ENCODE assay signal across 8 cellular contexts in the genomic region with DNA sequence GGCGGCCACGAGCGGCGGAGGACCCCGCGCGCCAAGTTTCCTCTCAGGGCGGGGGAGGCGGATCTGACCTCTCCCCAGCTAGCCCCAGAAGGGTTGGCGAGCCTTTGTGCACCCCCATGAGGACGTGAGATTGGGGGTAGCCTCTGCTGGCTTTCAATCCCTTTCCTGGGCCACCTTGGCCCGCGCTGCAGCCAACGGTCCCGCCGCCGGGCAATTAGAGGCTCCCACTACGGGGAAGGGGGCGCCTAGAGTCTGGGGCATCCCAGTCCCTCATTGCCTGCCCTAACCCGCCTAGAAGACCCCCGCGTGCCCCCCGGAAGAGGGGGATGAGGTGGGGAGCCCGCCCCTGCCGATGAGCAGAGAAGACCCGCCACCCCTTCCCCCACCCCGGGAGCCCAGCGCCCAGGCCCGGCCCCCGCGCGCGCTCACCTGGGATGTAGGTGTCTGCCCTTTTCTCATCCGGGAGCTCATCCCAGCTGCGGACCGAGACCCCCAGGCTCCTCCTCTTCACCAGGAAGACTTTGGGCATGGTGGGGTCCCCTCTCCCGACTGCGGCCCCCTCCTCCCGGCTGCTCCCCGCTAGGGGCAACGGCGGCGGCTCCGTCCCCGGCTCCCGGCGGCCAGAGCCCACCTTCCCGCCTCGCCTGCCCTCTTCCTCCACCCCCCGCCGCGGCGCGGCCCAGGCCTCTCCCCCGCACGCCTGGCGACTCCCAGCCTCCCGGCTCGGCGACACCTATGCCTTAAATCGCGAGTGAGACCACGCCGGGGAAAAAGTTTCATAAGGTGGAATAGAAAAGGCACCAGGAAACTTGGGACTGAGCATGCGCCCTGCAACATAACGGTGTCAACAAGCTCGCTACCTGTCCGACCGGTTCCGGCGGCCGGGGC. TPM values are rescaled to one million over a fixed set of nuclear protein-coding genes. Genes with fewer than 3 reads are reported as not detected.
DNase-seq lines count a peak whose midpoint lies in the region; ATAC-seq, FAIRE-seq and TF ChIP-seq lines count a peak whose summit lies in the region.

Gene OVOL2 (minus strand): TSS at position 811 of the 888 bp plus-strand sequence. CDS start 282 bp downstream, at position 529.

- no peak for TF ChIP-seq CTCF in neural cell (IDR thresholded peaks at IDR 0.05; ENCODE audit: poor library complexity, severe bottlenecking)

- H3K36me3 ChIP-seq in neural cell (ENCODE audit: insufficient read depth, low read length) = no peaks in the 10 kb centered on the region

- no peaks in the 10 kb centered on the region for H3K9me3 ChIP-seq in neural cell (ENCODE audit: low read length)

- H3K9me2 ChIP-seq in neural cell (ENCODE audit: insufficient read depth, low read length) = no peaks in the 10 kb centered on the region

- FAIRE-seq in RCC 7860 (lab: Jason Lieb, UNC) = no peak

- peaks cover 66 to 75% of the 10 kb centered on the region in 2 donors for H3K27me3 Mint-ChIP-seq in effector memory CD8-positive, alpha-beta T cell

- no peak within 1 kb of the TSS for H3K27ac ChIP-seq in neural cell (ENCODE audit: low read length)

- H3K4me1 Mint-ChIP-seq in effector memory CD8-positive, alpha-beta T cell (ENCODE audit: low read depth in 2 of 2) = peaks cover 0 to 5% of the 10 kb centered on the region in 2 donors

- H3K9ac ChIP-seq in neural cell (ENCODE audit: low read length) = peak within 1 kb of the TSS; percentile 38

- H3F3A ChIP-seq in neural cell (ENCODE audit: insufficient read depth, low read length, poor library complexity, severe bottlenecking) = no peaks in the 10 kb centered on the region

- H4K20me1 ChIP-seq in neural cell (ENCODE audit: insufficient read depth) = no peaks in the 10 kb centered on the region

- peaks cover 80% of the 10 kb centered on the region for H3K27me3 ChIP-seq in neural cell (ENCODE audit: insufficient read depth, low read depth, low read length)

- no peak within 1 kb of the TSS for H2AFZ ChIP-seq in neural cell (ENCODE audit: low read depth, low read length)

- no peaks in the 10 kb centered on the region for H3K9me3 Mint-ChIP-seq in effector memory CD8-positive, alpha-beta T cell

- peak within 1 kb of the TSS; percentile 35 for H3K4me2 ChIP-seq in neural cell (ENCODE audit: low read length)

- TF ChIP-seq EP300 in neural cell (conservative IDR thresholded peaks at IDR 0.05; ENCODE audit: poor library complexity, severe bottlenecking) = no peak

- no peak for TF ChIP-seq RAD21 in neural cell (conservative IDR thresholded peaks at IDR 0.05)

- H3K36me3 Mint-ChIP-seq in effector memory CD8-positive, alpha-beta T cell (ENCODE audit: insufficient read depth) = no peaks in the 10 kb centered on the region

- no peak within 1 kb of the TSS for H3K27ac Mint-ChIP-seq in effector memory CD8-positive, alpha-beta T cell

- no peak for ATAC-seq in effector memory CD8-positive, alpha-beta T cell (replicated peaks)
- ATAC-seq in HG03196 (IDR thresholded peaks at IDR 0.05; ENCODE audit: unreplicated experiment) = no peak

- no peaks in the 10 kb centered on the region for H3K79me2 ChIP-seq in neural cell (replicated peaks; ENCODE audit: insufficient read depth, low read length)

- H3K4me3 ChIP-seq in neural cell (ENCODE audit: low read length) = peak within 1 kb of the TSS; percentile 70

- H3K4me3 Mint-ChIP-seq in effector memory CD8-positive, alpha-beta T cell = peak within 1 kb of the TSS; percentile 17 to 53

- DNase-seq in NCI-H2107 treated with DMSO at 0.1 percent for 48 hours (lab: John Stamatoyannopoulos, UW; ENCODE audit: unreplicated experiment) = peak; percentile 36
- DNase-seq in NCI-H2107 (lab: John Stamatoyannopoulos, UW) = no peak
- DNase-seq in NCI-H345 (lab: John Stamatoyannopoulos, UW) = peak; percentile 85
- no peak for DNase-seq in effector memory CD8-positive, alpha-beta T cell
- DNase-seq in RCC 7860 (ENCODE audit: low spot score) = no peak
- DNase-seq in GF-D8 (lab: John Stamatoyannopoulos, UW) = no peak

TF ChIP-seq in neural cell, 6 proteins besides CTCF, POLR2A, EP300 and RAD21:
- TF ChIP-seq REST (IDR thresholded peaks at IDR 0.05; ENCODE audit: borderline replicate concordance) = no peak
- no peak for TF ChIP-seq MXI1 (conservative IDR thresholded peaks at IDR 0.05; ENCODE audit: poor library complexity, severe bottlenecking)
- no peak for TF ChIP-seq SMC3 (conservative IDR thresholded peaks at IDR 0.05; ENCODE audit: poor library complexity)
- TF ChIP-seq TAF1 (IDR thresholded peaks at IDR 0.05; ENCODE audit: low read depth) = no peak
- peak; percentile 61 for TF ChIP-seq EZH2 (IDR thresholded peaks at IDR 0.05; ENCODE audit: borderline replicate concordance, insufficient read depth, low read length, poor library complexity, severe bottlenecking)
- no peak for TF ChIP-seq POLR2AphosphoS5 (IDR thresholded peaks at IDR 0.05)

RNA-seq across cellular contexts. Expression of gene OVOL2, which starts in this region (rescaled TPM):
- polyA plus RNA-seq in neural cell = not detected in 2 replicates
- polyA minus RNA-seq in neural cell = not detected in 2 replicates

Comparison
In these comparisons a context has a peak if more than half of its experiments do, and no peak if none do; other contexts are left out.
1. DNase-seq: peak in NCI-H2107 treated with DMSO at 0.1 percent for 48 hours (single experiment) and NCI-H345 (single experiment); none in NCI-H2107 (single experiment), effector memory CD8-positive, alpha-beta T cell (0 of 3), RCC 7860 (single experiment) and GF-D8 (single experiment).